Comparison of ENCODE assay signal across 24 cellular contexts in genomic region chr21:16840549-16840948, GRCh38.
"Had no signal": no experiment of that assay in that cellular context is flagged by ENCODE, and none has a peak within 500 bp of the region (broad histone marks: within the 10 kb centered on the region; RNA-seq: fewer than 3 reads in every experiment).

No MANE protein-coding gene starts in this region.

- ATAC-seq: gastrocnemius medialis; left lobe of liver; lower lobe of right lung; right lobe of liver; stimulated activated memory B cell treated with anti-CD40 and anti-IgM and Interleukin-4, amounts not matched to agents 10 μg/mL and 1 μg/mL and 100 μg/mL, for 72 hours had no signal

- H3K9me3 ChIP-seq: gastrocnemius medialis, lower lobe of right lung, prostate gland, right lobe of liver, spleen, tibial artery, upper lobe of left lung, vagina had no signal

- H3K36me3 Mint-ChIP-seq: naive B cell; stimulated activated memory B cell treated with anti-CD40 and anti-IgM and Interleukin-4, amounts not matched to agents 10 μg/mL and 1 μg/mL and 100 μg/mL, for 72 hours had no signal

- H3K4me1 ChIP-seq: lower lobe of right lung, parathyroid adenoma, prostate gland, right lobe of liver, spleen, upper lobe of left lung had no signal

- DNase-seq: effector CD4-positive, alpha-beta T cell; endodermal cell; erythroblast; gastrocnemius medialis; kidney glomerular epithelial cell; lower lobe of right lung; mesenchymal stem cell; naive B cell; nephron progenitor cell; retina; right lobe of liver; spleen; stimulated activated CD4-positive, alpha-beta T cell treated with anti-CD3 and anti-CD28 coated beads, Interleukin-15, amount 100 ng/mL, for 24 hours; stimulated activated CD4-positive, alpha-beta T cell treated with anti-CD3 and anti-CD28 coated beads, Interleukin-1b, Interleukin-23, amount 100 ng/mL, for 48 hours; stimulated activated CD4-positive, alpha-beta T cell treated with anti-CD3 and anti-CD28 coated beads, Interleukin-4, amount 100 ng/mL, for 24 hours; tibial artery; upper lobe of left lung had no signal

- H3K9me3 Mint-ChIP-seq: endodermal cell, nephron progenitor cell had no signal

- H3K27ac Mint-ChIP-seq: endodermal cell; nephron progenitor cell; stimulated activated memory B cell treated with anti-CD40 and anti-IgM and Interleukin-4, amounts not matched to agents 10 μg/mL and 1 μg/mL and 100 μg/mL, for 72 hours; stimulated activated naive CD8-positive, alpha-beta T cell treated with anti-CD3 and anti-CD28 coated beads, Interleukin-15, Interleukin-2, amounts not matched to agents 100 ng/mL and 50 ng/mL, for 24 hours had no signal

- H3K4me3 Mint-ChIP-seq: endodermal cell; naive B cell; nephron progenitor cell; stimulated activated memory B cell treated with anti-CD40 and anti-IgM and Interleukin-4, amounts not matched to agents 10 μg/mL and 1 μg/mL and 100 μg/mL, for 72 hours; stimulated activated naive CD8-positive, alpha-beta T cell treated with anti-CD3 and anti-CD28 coated beads, Interleukin-15, Interleukin-2, amounts not matched to agents 100 ng/mL and 50 ng/mL, for 24 hours had no signal

- H3K27ac ChIP-seq: gastrocnemius medialis, lower lobe of right lung, parathyroid adenoma, prostate gland, right lobe of liver, spleen, tibial artery, upper lobe of left lung, vagina had no signal

- H3K27me3 ChIP-seq: gastrocnemius medialis, right lobe of liver, spleen, tibial artery, upper lobe of left lung, vagina had no signal

- H3K4me3 ChIP-seq: coronary artery, gastrocnemius medialis, lower lobe of right lung, prostate gland, right lobe of liver, spleen, tibial artery, upper lobe of left lung, vagina had no signal

- H3K36me3 ChIP-seq: gastrocnemius medialis, lower lobe of right lung, prostate gland, right lobe of liver, spleen, tibial artery, upper lobe of left lung, vagina had no signal

- H3K4me1 Mint-ChIP-seq: naive B cell; nephron progenitor cell; stimulated activated memory B cell treated with anti-CD40 and anti-IgM and Interleukin-4, amounts not matched to agents 10 μg/mL and 1 μg/mL and 100 μg/mL, for 72 hours had no signal

- H3K27me3 Mint-ChIP-seq: naive B cell; stimulated activated memory B cell treated with anti-CD40 and anti-IgM and Interleukin-4, amounts not matched to agents 10 μg/mL and 1 μg/mL and 100 μg/mL, for 72 hours; stimulated activated naive CD8-positive, alpha-beta T cell treated with anti-CD3 and anti-CD28 coated beads, Interleukin-15, Interleukin-2, amounts not matched to agents 100 ng/mL and 50 ng/mL, for 24 hours had no signal
